ENCODE assay signal across 1 cellular context in the genomic region with DNA sequence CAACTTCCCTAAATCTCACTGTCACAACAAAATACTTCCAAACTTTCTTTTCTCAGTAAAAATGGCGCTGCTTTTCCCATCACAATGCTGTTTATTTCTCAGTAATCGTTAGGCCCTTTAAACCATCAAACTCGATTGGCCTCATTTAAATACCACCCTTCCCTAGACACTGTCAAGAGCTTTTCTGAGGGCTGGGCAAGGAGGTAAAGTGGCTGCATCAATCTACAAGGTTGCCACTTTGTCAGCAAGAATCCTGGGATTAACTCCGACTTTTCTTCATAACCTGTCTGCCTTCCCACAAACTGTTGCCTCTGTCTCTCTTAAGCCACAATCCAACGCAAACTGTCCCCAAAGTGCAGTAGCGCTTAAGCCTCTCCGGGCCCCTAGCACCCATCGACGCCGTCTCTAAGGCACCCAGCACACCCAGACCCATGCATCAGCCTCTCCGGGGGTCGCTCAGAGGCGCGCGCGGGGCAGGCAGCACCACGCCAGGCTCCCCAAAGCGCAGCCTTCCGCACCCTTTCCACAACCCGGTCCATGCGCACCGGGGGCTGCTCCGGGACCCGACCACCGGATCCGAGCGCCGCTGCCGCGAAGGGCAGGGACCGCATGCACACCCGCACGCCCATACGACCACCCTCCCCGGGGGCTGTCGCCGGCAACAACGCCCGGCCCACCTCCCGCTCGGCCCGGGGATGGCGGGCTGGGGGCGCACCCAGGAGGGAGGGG.
TF ChIP-seq lines count a peak whose summit lies in the region.

No MANE protein-coding gene starts in this region.

TF ChIP-seq in HEK293, 187 proteins besides CTCF, POLR2A, EP300 and RAD21 (continued from another document and continues in another):
- TF ChIP-seq, protein P1, sequence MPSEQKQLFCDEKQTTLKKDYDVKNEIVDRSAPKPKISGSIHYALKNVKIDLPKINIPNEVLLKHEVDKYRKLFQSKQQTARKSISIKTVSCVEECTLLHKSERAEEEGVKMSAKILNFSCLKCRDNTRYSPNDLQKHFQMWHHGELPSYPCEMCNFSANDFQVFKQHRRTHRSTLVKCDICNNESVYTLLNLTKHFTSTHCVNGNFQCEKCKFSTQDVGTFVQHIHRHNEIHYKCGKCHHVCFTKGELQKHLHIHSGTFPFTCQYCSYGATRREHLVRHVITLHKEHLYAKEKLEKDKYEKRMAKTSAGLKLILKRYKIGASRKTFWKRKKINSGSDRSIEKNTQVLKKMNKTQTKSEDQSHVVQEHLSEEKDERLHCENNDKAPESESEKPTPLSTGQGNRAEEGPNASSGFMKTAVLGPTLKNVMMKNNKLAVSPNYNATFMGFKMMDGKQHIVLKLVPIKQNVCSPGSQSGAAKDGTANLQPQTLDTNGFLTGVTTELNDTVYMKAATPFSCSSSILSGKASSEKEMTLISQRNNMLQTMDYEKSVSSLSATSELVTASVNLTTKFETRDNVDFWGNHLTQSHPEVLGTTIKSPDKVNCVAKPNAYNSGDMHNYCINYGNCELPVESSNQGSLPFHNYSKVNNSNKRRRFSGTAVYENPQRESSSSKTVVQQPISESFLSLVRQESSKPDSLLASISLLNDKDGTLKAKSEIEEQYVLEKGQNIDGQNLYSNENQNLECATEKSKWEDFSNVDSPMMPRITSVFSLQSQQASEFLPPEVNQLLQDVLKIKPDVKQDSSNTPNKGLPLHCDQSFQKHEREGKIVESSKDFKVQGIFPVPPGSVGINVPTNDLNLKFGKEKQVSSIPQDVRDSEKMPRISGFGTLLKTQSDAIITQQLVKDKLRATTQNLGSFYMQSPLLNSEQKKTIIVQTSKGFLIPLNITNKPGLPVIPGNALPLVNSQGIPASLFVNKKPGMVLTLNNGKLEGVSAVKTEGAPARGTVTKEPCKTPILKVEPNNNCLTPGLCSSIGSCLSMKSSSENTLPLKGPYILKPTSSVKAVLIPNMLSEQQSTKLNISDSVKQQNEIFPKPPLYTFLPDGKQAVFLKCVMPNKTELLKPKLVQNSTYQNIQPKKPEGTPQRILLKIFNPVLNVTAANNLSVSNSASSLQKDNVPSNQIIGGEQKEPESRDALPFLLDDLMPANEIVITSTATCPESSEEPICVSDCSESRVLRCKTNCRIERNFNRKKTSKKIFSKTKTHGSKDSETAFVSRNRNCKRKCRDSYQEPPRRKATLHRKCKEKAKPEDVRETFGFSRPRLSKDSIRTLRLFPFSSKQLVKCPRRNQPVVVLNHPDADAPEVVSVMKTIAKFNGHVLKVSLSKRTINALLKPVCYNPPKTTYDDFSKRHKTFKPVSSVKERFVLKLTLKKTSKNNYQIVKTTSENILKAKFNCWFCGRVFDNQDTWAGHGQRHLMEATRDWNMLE (tag by site-specific recombination; conservative IDR thresholded peaks at IDR 0.05; ENCODE audit: low read depth): no peak
- TF ChIP-seq ZNF140 (tag by site-specific recombination; IDR thresholded peaks at IDR 0.05): no peak
- TF ChIP-seq ZNF624 (tag by site-specific recombination; IDR thresholded peaks at IDR 0.05): no peak
- TF ChIP-seq ZNF433 (tag by site-specific recombination; IDR thresholded peaks at IDR 0.05; ENCODE audit: low read depth): no peak
- peak; percentile 56; the same call in 1 of the 2 replicates for TF ChIP-seq PRDM1 (tag by site-specific recombination; IDR thresholded peaks at IDR 0.05)
- TF ChIP-seq ZNF311 (tag by site-specific recombination; IDR thresholded peaks at IDR 0.05; ENCODE audit: borderline replicate concordance): no peak
- TF ChIP-seq ZNF239 (tag by site-specific recombination; IDR thresholded peaks at IDR 0.05): no peak
- TF ChIP-seq GLIS1 (tag by site-specific recombination; IDR thresholded peaks at IDR 0.05): peak; percentile 53
- TF ChIP-seq ZNF221 (tag by site-specific recombination; IDR thresholded peaks at IDR 0.05; ENCODE audit: borderline replicate concordance): no peak
- no peak for TF ChIP-seq ZNF596 (tag by site-specific recombination; IDR thresholded peaks at IDR 0.05)
- no peak for TF ChIP-seq EGR2 (tag by site-specific recombination; IDR thresholded peaks at IDR 0.05; ENCODE audit: low read depth)
- no peak for TF ChIP-seq ZNF157 (tag by site-specific recombination; IDR thresholded peaks at IDR 0.05)
- no peak for TF ChIP-seq WT1 (tag by site-specific recombination; IDR thresholded peaks at IDR 0.05)
- no peak for TF ChIP-seq SALL2 (tag by site-specific recombination; IDR thresholded peaks at IDR 0.05; ENCODE audit: borderline replicate concordance)
- TF ChIP-seq ZNF266 (tag by site-specific recombination; IDR thresholded peaks at IDR 0.05; ENCODE audit: low read depth): no peak
- TF ChIP-seq ZFP3 (tag by site-specific recombination; IDR thresholded peaks at IDR 0.05; ENCODE audit: low read depth): no peak
- TF ChIP-seq, protein P2, sequence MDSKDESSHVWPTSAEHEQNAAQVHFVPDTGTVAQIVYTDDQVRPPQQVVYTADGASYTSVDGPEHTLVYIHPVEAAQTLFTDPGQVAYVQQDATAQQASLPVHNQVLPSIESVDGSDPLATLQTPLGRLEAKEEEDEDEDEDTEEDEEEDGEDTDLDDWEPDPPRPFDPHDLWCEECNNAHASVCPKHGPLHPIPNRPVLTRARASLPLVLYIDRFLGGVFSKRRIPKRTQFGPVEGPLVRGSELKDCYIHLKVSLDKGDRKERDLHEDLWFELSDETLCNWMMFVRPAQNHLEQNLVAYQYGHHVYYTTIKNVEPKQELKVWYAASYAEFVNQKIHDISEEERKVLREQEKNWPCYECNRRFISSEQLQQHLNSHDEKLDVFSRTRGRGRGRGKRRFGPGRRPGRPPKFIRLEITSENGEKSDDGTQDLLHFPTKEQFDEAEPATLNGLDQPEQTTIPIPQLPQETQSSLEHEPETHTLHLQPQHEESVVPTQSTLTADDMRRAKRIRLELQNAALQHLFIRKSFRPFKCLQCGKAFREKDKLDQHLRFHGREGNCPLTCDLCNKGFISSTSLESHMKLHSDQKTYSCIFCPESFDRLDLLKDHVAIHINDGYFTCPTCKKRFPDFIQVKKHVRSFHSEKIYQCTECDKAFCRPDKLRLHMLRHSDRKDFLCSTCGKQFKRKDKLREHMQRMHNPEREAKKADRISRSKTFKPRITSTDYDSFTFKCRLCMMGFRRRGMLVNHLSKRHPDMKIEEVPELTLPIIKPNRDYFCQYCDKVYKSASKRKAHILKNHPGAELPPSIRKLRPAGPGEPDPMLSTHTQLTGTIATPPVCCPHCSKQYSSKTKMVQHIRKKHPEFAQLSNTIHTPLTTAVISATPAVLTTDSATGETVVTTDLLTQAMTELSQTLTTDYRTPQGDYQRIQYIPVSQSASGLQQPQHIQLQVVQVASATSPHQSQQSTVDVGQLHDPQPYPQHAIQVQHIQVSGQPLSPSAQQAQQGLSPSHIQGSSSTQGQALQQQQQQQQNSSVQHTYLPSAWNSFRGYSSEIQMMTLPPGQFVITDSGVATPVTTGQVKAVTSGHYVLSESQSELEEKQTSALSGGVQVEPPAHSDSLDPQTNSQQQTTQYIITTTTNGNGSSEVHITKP (tag by site-specific recombination; IDR thresholded peaks at IDR 0.05): no peak
- TF ChIP-seq, protein P3, sequence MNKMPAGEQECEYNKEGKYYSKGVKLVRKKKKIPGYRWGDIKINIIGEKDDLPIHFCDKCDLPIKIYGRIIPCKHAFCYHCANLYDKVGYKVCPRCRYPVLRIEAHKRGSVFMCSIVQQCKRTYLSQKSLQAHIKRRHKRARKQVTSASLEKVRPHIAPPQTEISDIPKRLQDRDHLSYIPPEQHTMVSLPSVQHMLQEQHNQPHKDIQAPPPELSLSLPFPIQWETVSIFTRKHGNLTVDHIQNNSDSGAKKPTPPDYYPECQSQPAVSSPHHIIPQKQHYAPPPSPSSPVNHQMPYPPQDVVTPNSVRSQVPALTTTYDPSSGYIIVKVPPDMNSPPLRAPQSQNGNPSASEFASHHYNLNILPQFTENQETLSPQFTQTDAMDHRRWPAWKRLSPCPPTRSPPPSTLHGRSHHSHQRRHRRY (tag by site-specific recombination; IDR thresholded peaks at IDR 0.05): no peak
- TF ChIP-seq ZNF114 (tag by site-specific recombination; IDR thresholded peaks at IDR 0.05): no peak
- no peak for TF ChIP-seq ZNF521 (tag by site-specific recombination; IDR thresholded peaks at IDR 0.05)
- no peak for TF ChIP-seq ZNF133 (tag by site-specific recombination; IDR thresholded peaks at IDR 0.05)
- TF ChIP-seq IKZF3 (tag by site-specific recombination; IDR thresholded peaks at IDR 0.05): no peak
- TF ChIP-seq, protein P4, sequence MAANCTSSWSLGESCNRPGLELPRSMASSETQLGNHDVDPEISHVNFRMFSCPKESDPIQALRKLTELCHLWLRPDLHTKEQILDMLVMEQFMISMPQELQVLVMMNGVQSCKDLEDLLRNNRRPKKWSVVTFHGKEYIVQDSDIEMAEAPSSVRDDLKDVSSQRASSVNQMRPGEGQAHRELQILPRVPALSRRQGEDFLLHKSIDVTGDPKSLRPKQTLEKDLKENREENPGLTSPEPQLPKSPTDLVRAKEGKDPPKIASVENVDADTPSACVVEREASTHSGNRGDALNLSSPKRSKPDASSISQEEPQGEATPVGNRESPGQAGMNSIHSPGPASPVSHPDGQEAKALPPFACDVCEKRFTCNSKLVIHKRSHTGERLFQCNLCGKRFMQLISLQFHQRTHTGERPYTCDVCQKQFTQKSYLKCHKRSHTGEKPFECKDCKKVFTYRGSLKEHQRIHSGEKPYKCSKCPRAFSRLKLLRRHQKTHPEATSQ (tag by site-specific recombination; IDR thresholded peaks at IDR 0.05): no peak
- no peak for TF ChIP-seq ZNF138 (tag by site-specific recombination; IDR thresholded peaks at IDR 0.05; ENCODE audit: borderline replicate concordance)
- TF ChIP-seq ZNF747 (tag by site-specific recombination; IDR thresholded peaks at IDR 0.05): no peak
- TF ChIP-seq, protein P5, sequence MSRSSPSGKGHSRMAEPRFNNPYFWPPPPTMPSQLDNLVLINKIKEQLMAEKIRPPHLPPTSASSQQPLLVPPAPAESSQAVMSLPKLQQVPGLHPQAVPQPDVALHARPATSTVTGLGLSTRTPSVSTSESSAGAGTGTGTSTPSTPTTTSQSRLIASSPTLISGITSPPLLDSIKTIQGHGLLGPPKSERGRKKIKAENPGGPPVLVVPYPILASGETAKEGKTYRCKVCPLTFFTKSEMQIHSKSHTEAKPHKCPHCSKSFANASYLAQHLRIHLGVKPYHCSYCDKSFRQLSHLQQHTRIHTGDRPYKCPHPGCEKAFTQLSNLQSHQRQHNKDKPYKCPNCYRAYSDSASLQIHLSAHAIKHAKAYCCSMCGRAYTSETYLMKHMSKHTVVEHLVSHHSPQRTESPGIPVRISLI (tag by site-specific recombination; IDR thresholded peaks at IDR 0.05): no peak
- 0 out of 2 replicates have a peak, but pooled peaks have one; percentile 24 for TF ChIP-seq KLF8 (tag by site-specific recombination; IDR thresholded peaks at IDR 0.05)
- TF ChIP-seq, protein P6, sequence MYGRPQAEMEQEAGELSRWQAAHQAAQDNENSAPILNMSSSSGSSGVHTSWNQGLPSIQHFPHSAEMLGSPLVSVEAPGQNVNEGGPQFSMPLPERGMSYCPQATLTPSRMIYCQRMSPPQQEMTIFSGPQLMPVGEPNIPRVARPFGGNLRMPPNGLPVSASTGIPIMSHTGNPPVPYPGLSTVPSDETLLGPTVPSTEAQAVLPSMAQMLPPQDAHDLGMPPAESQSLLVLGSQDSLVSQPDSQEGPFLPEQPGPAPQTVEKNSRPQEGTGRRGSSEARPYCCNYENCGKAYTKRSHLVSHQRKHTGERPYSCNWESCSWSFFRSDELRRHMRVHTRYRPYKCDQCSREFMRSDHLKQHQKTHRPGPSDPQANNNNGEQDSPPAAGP (tag by site-specific recombination; IDR thresholded peaks at IDR 0.05): no peak
- no peak for TF ChIP-seq SETDB1 (IDR thresholded peaks at IDR 0.05; ENCODE audit: insufficient read length, low read length)
- TF ChIP-seq KLF10 (tag by site-specific recombination; IDR thresholded peaks at IDR 0.05): no peak
- peak; percentile 26; the same call in 1 of the 2 replicates for TF ChIP-seq ZEB2 (tag by site-specific recombination; IDR thresholded peaks at IDR 0.05)
- no peak for TF ChIP-seq ZXDB (tag by site-specific recombination; IDR thresholded peaks at IDR 0.05)
- no peak for TF ChIP-seq ZSCAN30 (tag by site-specific recombination; IDR thresholded peaks at IDR 0.05)
- TF ChIP-seq, protein P7, sequence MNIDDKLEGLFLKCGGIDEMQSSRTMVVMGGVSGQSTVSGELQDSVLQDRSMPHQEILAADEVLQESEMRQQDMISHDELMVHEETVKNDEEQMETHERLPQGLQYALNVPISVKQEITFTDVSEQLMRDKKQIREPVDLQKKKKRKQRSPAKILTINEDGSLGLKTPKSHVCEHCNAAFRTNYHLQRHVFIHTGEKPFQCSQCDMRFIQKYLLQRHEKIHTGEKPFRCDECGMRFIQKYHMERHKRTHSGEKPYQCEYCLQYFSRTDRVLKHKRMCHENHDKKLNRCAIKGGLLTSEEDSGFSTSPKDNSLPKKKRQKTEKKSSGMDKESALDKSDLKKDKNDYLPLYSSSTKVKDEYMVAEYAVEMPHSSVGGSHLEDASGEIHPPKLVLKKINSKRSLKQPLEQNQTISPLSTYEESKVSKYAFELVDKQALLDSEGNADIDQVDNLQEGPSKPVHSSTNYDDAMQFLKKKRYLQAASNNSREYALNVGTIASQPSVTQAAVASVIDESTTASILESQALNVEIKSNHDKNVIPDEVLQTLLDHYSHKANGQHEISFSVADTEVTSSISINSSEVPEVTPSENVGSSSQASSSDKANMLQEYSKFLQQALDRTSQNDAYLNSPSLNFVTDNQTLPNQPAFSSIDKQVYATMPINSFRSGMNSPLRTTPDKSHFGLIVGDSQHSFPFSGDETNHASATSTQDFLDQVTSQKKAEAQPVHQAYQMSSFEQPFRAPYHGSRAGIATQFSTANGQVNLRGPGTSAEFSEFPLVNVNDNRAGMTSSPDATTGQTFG (tag by site-specific recombination; IDR thresholded peaks at IDR 0.05; ENCODE audit: borderline replicate concordance): no peak
- TF ChIP-seq, protein P8, sequence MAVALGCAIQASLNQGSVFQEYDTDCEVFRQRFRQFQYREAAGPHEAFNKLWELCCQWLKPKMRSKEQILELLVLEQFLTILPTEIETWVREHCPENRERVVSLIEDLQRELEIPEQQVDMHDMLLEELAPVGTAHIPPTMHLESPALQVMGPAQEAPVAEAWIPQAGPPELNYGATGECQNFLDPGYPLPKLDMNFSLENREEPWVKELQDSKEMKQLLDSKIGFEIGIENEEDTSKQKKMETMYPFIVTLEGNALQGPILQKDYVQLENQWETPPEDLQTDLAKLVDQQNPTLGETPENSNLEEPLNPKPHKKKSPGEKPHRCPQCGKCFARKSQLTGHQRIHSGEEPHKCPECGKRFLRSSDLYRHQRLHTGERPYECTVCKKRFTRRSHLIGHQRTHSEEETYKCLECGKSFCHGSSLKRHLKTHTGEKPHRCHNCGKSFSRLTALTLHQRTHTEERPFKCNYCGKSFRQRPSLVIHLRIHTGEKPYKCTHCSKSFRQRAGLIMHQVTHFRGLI (tag by site-specific recombination; IDR thresholded peaks at IDR 0.05): no peak
- TF ChIP-seq ZFHX2 (tag by site-specific recombination; conservative IDR thresholded peaks at IDR 0.05): 0 out of 2 replicates have a peak, but pooled peaks have one; percentile 32
- TF ChIP-seq TCF7L2 (IDR thresholded peaks at IDR 0.05; ENCODE audit: borderline replicate concordance, low read depth, low read length): no peak
